8 cellular contexts compared by ENCODE assay signal in the genomic region with DNA sequence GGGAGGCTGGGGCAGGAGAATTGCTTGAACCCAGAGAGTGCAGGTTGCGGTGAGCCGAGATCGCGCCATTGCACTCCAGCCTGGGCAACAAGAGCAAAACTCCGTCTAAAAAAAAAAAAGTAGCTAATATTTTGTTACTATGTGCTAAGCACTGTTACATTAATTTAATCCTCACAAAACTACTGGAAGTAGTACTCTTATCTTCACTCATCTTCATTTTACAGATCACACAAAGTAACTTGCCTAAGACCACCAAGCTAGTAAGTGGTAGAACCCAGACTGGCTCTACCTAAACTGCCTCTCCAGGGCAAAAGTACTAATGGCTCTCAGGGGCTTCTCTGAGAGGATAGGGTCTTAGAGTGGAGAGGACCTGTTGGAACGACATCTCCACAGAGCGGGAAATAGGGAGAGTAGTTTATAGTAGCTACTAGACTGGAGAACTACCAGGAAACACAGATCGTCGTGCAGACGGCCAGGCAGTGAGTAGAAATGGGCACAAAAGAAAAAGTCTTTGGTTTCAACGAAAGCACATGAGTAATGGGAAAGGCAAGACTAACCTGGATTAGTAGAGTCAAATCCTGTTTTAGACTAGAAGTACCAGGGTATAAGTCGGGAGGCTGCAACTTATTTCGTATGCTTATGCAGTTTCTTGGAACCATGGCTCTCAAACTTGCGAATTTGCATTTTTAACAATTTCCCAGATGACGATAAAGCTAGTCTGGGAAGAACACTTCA. TPM values are rescaled to one million over a fixed set of nuclear protein-coding genes. Genes with fewer than 3 reads are reported as not detected.
DNase-seq lines count a peak whose midpoint lies in the region; ATAC-seq and TF ChIP-seq lines count a peak whose summit lies in the region.

No MANE protein-coding gene starts in this region.

- no peaks in the 10 kb centered on the region for H3K27me3 Mint-ChIP-seq in activated T-cell treated with anti-CD3 and anti-CD28 coated beads, Interleukin-2, amount 50 U/mL, for 4 hours (ENCODE audit: low read depth)

- TF ChIP-seq POLR2A in thyroid gland (IDR thresholded peaks at IDR 0.05): no peak

- H3K4me3 ChIP-seq in thyroid gland (replicated peaks in 1 of 3): peak overlapping the region in 2 of 3 donors; percentile 44 to 59

- H3K27ac Mint-ChIP-seq in activated naive CD4-positive, alpha-beta T cell treated with anti-CD3 and anti-CD28 coated beads, Interleukin-2, amount 50 U/mL, for 72 hours: peak overlapping the region; percentile 83 to 90

- H3K36me3 ChIP-seq in thyroid gland: no peaks in the 10 kb centered on the region

- TF ChIP-seq CTCF in thyroid gland (IDR thresholded peaks at IDR 0.05): no peak

- peaks cover 17 to 21% of the 10 kb centered on the region in 2 donors for H3K4me1 ChIP-seq in thyroid gland

- 90 to 93% methylated on average over 15 of the region's 15 CpGs for WGBS in thyroid gland, 2 donors

- peaks cover 44% of the 10 kb centered on the region for H3K4me1 Mint-ChIP-seq in activated T-cell treated with anti-CD3 and anti-CD28 coated beads, Interleukin-2, amount 50 U/mL, for 4 hours (ENCODE audit: low read depth)

- ATAC-seq in activated T-cell treated with anti-CD3 and anti-CD28 coated beads, Interleukin-2, amount 50 U/mL, for 4 hours: no peak
- ATAC-seq in activated naive CD4-positive, alpha-beta T cell treated with anti-CD3 and anti-CD28 coated beads, Interleukin-2, amount 50 U/mL, for 72 hours: no peak
- ATAC-seq in HG03342 (IDR thresholded peaks at IDR 0.05; ENCODE audit: unreplicated experiment) (no peak), GM18520 (IDR thresholded peaks at IDR 0.05; ENCODE audit: unreplicated experiment) (no peak)

- H3K36me3 Mint-ChIP-seq in activated T-cell treated with anti-CD3 and anti-CD28 coated beads, Interleukin-2, amount 50 U/mL, for 4 hours (ENCODE audit: insufficient read depth): peaks cover 19% of the 10 kb centered on the region
- peaks cover 23 to 36% of the 10 kb centered on the region in 2 donors for H3K36me3 Mint-ChIP-seq in activated naive CD4-positive, alpha-beta T cell treated with anti-CD3 and anti-CD28 coated beads, Interleukin-2, amount 50 U/mL, for 72 hours

- peak overlapping the region in 1 of 3 donors; percentile 86 for H3K27ac ChIP-seq in thyroid gland
- no peak overlapping the region for H3K27ac ChIP-seq in caudate nucleus (ENCODE audit: low read depth, low read length)

- H3K9me3 ChIP-seq in thyroid gland: no peaks in the 10 kb centered on the region

- peak overlapping the region; percentile 86 for H3K4me3 Mint-ChIP-seq in activated T-cell treated with anti-CD3 and anti-CD28 coated beads, Interleukin-2, amount 50 U/mL, for 4 hours

- intact Hi-C loops in thyroid gland (cut with DNase I): loop anchor here (5.0 kb wide), 1 partner anchor 80 kb away; a partner anchor contains a TSS

- H3K9me3 Mint-ChIP-seq in activated T-cell treated with anti-CD3 and anti-CD28 coated beads, Interleukin-2, amount 50 U/mL, for 4 hours: no peaks in the 10 kb centered on the region
- H3K9me3 Mint-ChIP-seq in activated naive CD4-positive, alpha-beta T cell treated with anti-CD3 and anti-CD28 coated beads, Interleukin-2, amount 50 U/mL, for 72 hours: no peaks in the 10 kb centered on the region

- DNase-seq in activated T-cell treated with anti-CD3 and anti-CD28 coated beads, Interleukin-2, amount 50 U/mL, for 4 hours: no peak
- DNase-seq in activated T-cell treated with anti-CD3 and anti-CD28 coated beads for 4 hours (no peak), left kidney (ENCODE audit: low read depth, low spot score) (peak; percentile 2), thyroid gland (no peak), caudate nucleus (lab: John Stamatoyannopoulos, UW) (no peak)
- no peak for DNase-seq in activated naive CD4-positive, alpha-beta T cell treated with anti-CD3 and anti-CD28 coated beads, Interleukin-2, amount 50 U/mL, for 72 hours (ENCODE audit: low spot score in 2 of 2)

- no peaks in the 10 kb centered on the region for H3K27me3 ChIP-seq in thyroid gland

RNA-seq across cellular contexts. Expression of a gene that starts 1.4 kb away (rescaled TPM):
- 10 to 100 TPM; 18.3 to 19.5 (median 18.4) TPM for total RNA-seq in activated T-cell treated with anti-CD3 and anti-CD28 coated beads, Interleukin-2, amount 50 U/mL, for 4 hours
- 10 to 100 TPM; 15.5 to 19.9 TPM for total RNA-seq in activated naive CD4-positive, alpha-beta T cell treated with anti-CD3 and anti-CD28 coated beads, Interleukin-2, amount 50 U/mL, for 72 hours
- total RNA-seq in thyroid gland: 10 to 100 TPM; 29.3 to 35.6 (median 32.9) TPM
